ENCODE assay signal across 2 cellular contexts in genomic region chr15:60910202-60910601, GRCh38.
TF ChIP-seq lines count a peak whose summit lies in the region.

No MANE protein-coding gene starts in this region.

TF ChIP-seq in SK-N-SH, 30 proteins besides CTCF, POLR2A, EP300 and RAD21 (continued from another document):
- TF ChIP-seq USF2 (IDR thresholded peaks at IDR 0.05; ENCODE audit: borderline replicate concordance, low read depth, low read length) (no peak), NRF1 (IDR thresholded peaks at IDR 0.05; ENCODE audit: low read depth, low read length) (no peak), TCF12 (IDR thresholded peaks at IDR 0.05) (0 out of 2 replicates have a peak, but pooled peaks have one; percentile 12), PBX3 (IDR thresholded peaks at IDR 0.05) (no peak), NFIC (IDR thresholded peaks at IDR 0.05; ENCODE audit: borderline replicate concordance) (no peak), GATA2 (CRISPR knock-in tag; IDR thresholded peaks at IDR 0.05) (peak; percentile 69), EZH2phosphoT487 (IDR thresholded peaks at IDR 0.05; ENCODE audit: borderline replicate concordance, low read depth) (no peak), RFX5 (IDR thresholded peaks at IDR 0.05; ENCODE audit: low read length) (no peak), CHD2 (IDR thresholded peaks at IDR 0.05; ENCODE audit: low read length, partially characterized antibody) (no peak), YY1 (IDR thresholded peaks at IDR 0.05; ENCODE audit: low read depth) (no peak), MXI1 (IDR thresholded peaks at IDR 0.05; ENCODE audit: low read depth, low read length) (no peak), MAX (IDR thresholded peaks at IDR 0.05; ENCODE audit: low read depth) (no peak)

TF ChIP-seq in H1, 55 proteins besides CTCF, POLR2A, EP300 and RAD21 (continued from another document):
- no peak for TF ChIP-seq CEBPB (IDR thresholded peaks at IDR 0.05; ENCODE audit: low read depth, low read length)
- TF ChIP-seq TAF7 (optimal IDR thresholded peaks at IDR 0.05; ENCODE audit: borderline replicate concordance, low read depth, low read length) = no peak
- TF ChIP-seq CHD7 (IDR thresholded peaks at IDR 0.05; ENCODE audit: insufficient replicate concordance, low read length) = no peak
- TF ChIP-seq TAF1 (IDR thresholded peaks at IDR 0.05; ENCODE audit: low read depth, low read length) = no peak
- TF ChIP-seq TEAD4 (IDR thresholded peaks at IDR 0.05; ENCODE audit: low read depth, low read length) = no peak
- TF ChIP-seq SP4 (IDR thresholded peaks at IDR 0.05; ENCODE audit: low read length) = no peak
